ENCODE assay signal across 11 cellular contexts in the genomic region with DNA sequence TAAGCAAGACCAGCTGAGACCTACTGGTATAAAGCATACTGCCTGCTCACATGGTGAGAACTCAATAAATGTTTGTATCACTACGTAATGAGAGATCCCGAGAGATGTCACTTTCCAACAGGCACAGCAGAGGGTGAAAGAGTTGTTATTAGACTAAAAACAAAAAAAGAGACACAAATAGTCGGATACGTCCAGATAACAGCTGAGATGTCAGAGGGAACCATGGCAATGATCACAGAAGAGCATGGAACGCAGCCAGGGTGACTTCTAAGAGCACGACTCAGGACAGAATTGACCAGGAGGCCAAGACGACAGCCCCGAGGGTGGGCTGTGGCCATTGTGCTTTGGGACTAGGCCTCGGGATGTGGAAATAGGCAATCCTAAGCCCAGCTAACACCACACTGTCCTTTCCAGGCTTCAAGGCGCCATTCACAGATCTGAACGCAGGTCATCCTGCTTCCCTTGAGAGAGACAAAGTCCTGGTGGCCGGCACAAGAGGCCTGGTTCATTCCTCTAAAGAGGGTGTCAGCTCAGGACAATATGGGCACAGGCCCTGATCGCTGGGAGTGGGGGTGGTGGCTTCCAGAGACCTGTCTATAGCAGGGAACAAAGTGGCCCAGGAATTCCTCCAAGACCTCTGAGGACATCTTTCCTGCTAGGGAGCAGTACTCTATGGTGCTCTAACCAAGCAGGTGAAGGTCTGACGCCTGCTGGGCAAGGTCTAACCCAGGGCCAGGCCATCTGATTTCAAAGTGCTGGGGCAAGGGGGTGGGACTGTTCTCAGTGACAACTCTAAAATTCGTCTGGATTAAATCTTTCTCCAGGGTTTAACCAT. TPM values are rescaled to one million over a fixed set of nuclear protein-coding genes. Genes with fewer than 3 reads are reported as not detected.
A peak's percentile ranks its signal among the peaks of the same experiment; 100 is the strongest.
DNase-seq lines count a peak whose midpoint lies in the region; ATAC-seq and TF ChIP-seq lines count a peak whose summit lies in the region.
"Had no signal": no experiment of that assay in that cellular context is flagged by ENCODE, and none has a peak within 500 bp of the region (broad histone marks: within the 10 kb centered on the region; RNA-seq: fewer than 3 reads in every experiment).

No MANE protein-coding gene starts in this region.

- H3K9me3 ChIP-seq in CD4-positive, CD25-positive, alpha-beta regulatory T cell (ENCODE audit: control insufficient read depth in 2 of 2, low read length in 2 of 2) = no peaks in the 10 kb centered on the region
- H3K9me3 ChIP-seq: SJCRH30 had no signal

- no peak for ATAC-seq in CD4-positive, CD25-positive, alpha-beta regulatory T cell (ENCODE audit: low read depth in 2 of 2)
- no peak for ATAC-seq in GM21526 (IDR thresholded peaks at IDR 0.05; ENCODE audit: low FRiP score, unreplicated experiment)

- TF ChIP-seq CTCF in chondrocyte (IDR thresholded peaks at IDR 0.05) (no peak), neural crest cell (conservative IDR thresholded peaks at IDR 0.05) (no peak)

- H3K9me3 Mint-ChIP-seq in CD4-positive, CD25-positive, alpha-beta regulatory T cell = no peaks in the 10 kb centered on the region
- H3K9me3 Mint-ChIP-seq in chondrocyte (ENCODE audit: low read depth) = no peaks in the 10 kb centered on the region
- no peaks in the 10 kb centered on the region for H3K9me3 Mint-ChIP-seq in neural crest cell

- H3K27me3 Mint-ChIP-seq in CD4-positive, CD25-positive, alpha-beta regulatory T cell = no peaks in the 10 kb centered on the region
- H3K27me3 Mint-ChIP-seq in chondrocyte (ENCODE audit: low read depth) (no peaks in the 10 kb centered on the region), neural crest cell (ENCODE audit: low read depth) (no peaks in the 10 kb centered on the region)

- H3K27ac ChIP-seq in CD4-positive, CD25-positive, alpha-beta regulatory T cell (ENCODE audit: insufficient read depth, low read length, poor library complexity, severe bottlenecking) = no peak overlapping the region
- H3K27ac ChIP-seq: SJCRH30 had no signal

- peak overlapping the region; percentile 27 to 92 (median 66) for H3K4me3 Mint-ChIP-seq in CD4-positive, CD25-positive, alpha-beta regulatory T cell
- H3K4me3 Mint-ChIP-seq in chondrocyte (ENCODE audit: unreplicated experiment) = no peak overlapping the region
- H3K4me3 Mint-ChIP-seq in neural crest cell = peak overlapping the region; percentile 70

- H3K36me3 Mint-ChIP-seq in CD4-positive, CD25-positive, alpha-beta regulatory T cell = peaks cover 14% of the 10 kb centered on the region
- H3K36me3 Mint-ChIP-seq in chondrocyte (ENCODE audit: low read depth) = peaks cover 4% of the 10 kb centered on the region
- H3K36me3 Mint-ChIP-seq in neural crest cell (ENCODE audit: low read depth) = peaks cover 2% of the 10 kb centered on the region

- H3K27me3 ChIP-seq in CD4-positive, CD25-positive, alpha-beta regulatory T cell (ENCODE audit: control insufficient read depth, insufficient read depth, low read length) = no peaks in the 10 kb centered on the region
- H3K27me3 ChIP-seq: SJCRH30 had no signal

- H3K4me3 ChIP-seq in CD4-positive, CD25-positive, alpha-beta regulatory T cell (ENCODE audit: low read depth, low read length) = no peak overlapping the region
- H3K4me3 ChIP-seq: SJCRH30 had no signal

- H3K4me1 Mint-ChIP-seq in CD4-positive, CD25-positive, alpha-beta regulatory T cell = peaks cover 3 to 81% (median 56%) of the 10 kb centered on the region in 4 donors
- H3K4me1 Mint-ChIP-seq in chondrocyte (ENCODE audit: low read depth) (peaks cover 61% of the 10 kb centered on the region), neural crest cell (peaks cover 58% of the 10 kb centered on the region)

- DNase-seq in CD4-positive, CD25-positive, alpha-beta regulatory T cell = no peak
- DNase-seq in chondrocyte (ENCODE audit: low spot score) (no peak), neural crest cell (ENCODE audit: low read depth, low spot score) (no peak), OCI-M1 (lab: John Stamatoyannopoulos, UW) (no peak), NCI-H748 (lab: John Stamatoyannopoulos, UW; ENCODE audit: unreplicated experiment) (no peak)
- DNase-seq: activated naive CD4-positive, alpha-beta T cell treated with anti-CD3 and anti-CD28 coated beads, Interleukin-2, amount 50 U/mL, for 16 hours; MV-4-11; NCI-H510A; SJCRH30; stimulated activated CD4-positive, alpha-beta T cell treated with anti-CD3 and anti-CD28 coated beads, Interleukin-2, amount 100 ng/mL, for 24 hours had no signal

- peaks cover 16% of the 10 kb centered on the region for H3K36me3 ChIP-seq in CD4-positive, CD25-positive, alpha-beta regulatory T cell (ENCODE audit: control insufficient read depth, insufficient read depth, low read length)

- H3K4me1 ChIP-seq in CD4-positive, CD25-positive, alpha-beta regulatory T cell (ENCODE audit: control insufficient read depth, insufficient read depth, low read length, poor library complexity, severe bottlenecking) = peaks cover 52% of the 10 kb centered on the region

- peak overlapping the region in 2 of 3 donors; percentile 38 to 73 for H3K27ac Mint-ChIP-seq in CD4-positive, CD25-positive, alpha-beta regulatory T cell
- H3K27ac Mint-ChIP-seq in chondrocyte (ENCODE audit: unreplicated experiment) = peak overlapping the region; percentile 36
- no peak overlapping the region for H3K27ac Mint-ChIP-seq in neural crest cell (ENCODE audit: unreplicated experiment)

RNA-seq across cellular contexts. Expression of gene SH3GL1, which starts 3.2 kb away (rescaled TPM):
- 54.0 TPM for total RNA-seq in CD4-positive, CD25-positive, alpha-beta regulatory T cell
- 10 to 100 TPM; 13.4 to 23.0 (median 17.6) TPM for polyA plus RNA-seq in CD4-positive, CD25-positive, alpha-beta regulatory T cell
- total RNA-seq in chondrocyte (96.3 to 103 TPM (median 96.6 TPM) in 3 replicates), neural crest cell (85.9 and 95.3 TPM in 2 replicates)

RNA-seq across cellular contexts. Expression of gene CHAF1A, which starts 5.3 kb away (rescaled TPM):
- 28.9 TPM for total RNA-seq in CD4-positive, CD25-positive, alpha-beta regulatory T cell
- polyA plus RNA-seq in CD4-positive, CD25-positive, alpha-beta regulatory T cell = 1 to 10 TPM; 2.6 to 5.5 (median 3.6) TPM
- total RNA-seq in chondrocyte (6.6 to 20.5 TPM (median 7.1 TPM) in 3 replicates), neural crest cell (117 and 120 TPM in 2 replicates)

RNA-seq across cellular contexts. Expression of gene MPND, which starts 53.8 kb away (rescaled TPM):
- 12.2 TPM for total RNA-seq in CD4-positive, CD25-positive, alpha-beta regulatory T cell
- 1 to 10 TPM; 4.9 to 7.2 (median 5.7) TPM for polyA plus RNA-seq in CD4-positive, CD25-positive, alpha-beta regulatory T cell
- total RNA-seq in chondrocyte (13.6 to 14.9 TPM (median 14.1 TPM) in 3 replicates), neural crest cell (45.3 and 45.6 TPM in 2 replicates)

RNA-seq across cellular contexts. Expression of gene STAP2, which starts 58.5 kb away (rescaled TPM):
- 2.2 TPM for total RNA-seq in CD4-positive, CD25-positive, alpha-beta regulatory T cell
- 1 to 10 TPM; 1.6 to 3.0 (median 2.4) TPM for polyA plus RNA-seq in CD4-positive, CD25-positive, alpha-beta regulatory T cell
- total RNA-seq in chondrocyte (0.85 to 2.0 TPM (median 1.0 TPM) in 3 replicates), neural crest cell (4.1 and 5.0 TPM in 2 replicates)
